20 cellular contexts compared by ENCODE assay signal in genomic region chr5:168341178-168341577, GRCh38.
"Had no signal": no experiment of that assay in that cellular context is flagged by ENCODE, and none has a peak within 500 bp of the region (broad histone marks: within the 10 kb centered on the region; RNA-seq: fewer than 3 reads in every experiment).

No MANE protein-coding gene starts in this region.

- ATAC-seq: activated CD8-positive, alpha-beta T cell treated with anti-CD3 and anti-CD28 coated beads for 36 hours; activated T-helper 17 cell treated with anti-CD3 and anti-CD28 coated beads, Interleukin-2, amount 50 U/mL, for 72 hours; lower lobe of right lung; natural killer cell; pancreas; sciatic nerve had no signal

- H3K4me3 ChIP-seq: lower lobe of right lung, pancreas, smooth muscle cell, thyroid gland had no signal

- H3K27ac ChIP-seq: lower lobe of right lung, pancreas, thyroid gland had no signal

- H3K4me3 Mint-ChIP-seq: activated CD8-positive, alpha-beta T cell treated with anti-CD3 and anti-CD28 coated beads for 36 hours; activated T-helper 17 cell treated with anti-CD3 and anti-CD28 coated beads, Interleukin-2, amount 50 U/mL, for 72 hours; brain; natural killer cell had no signal

- H3K9me3 Mint-ChIP-seq: activated CD8-positive, alpha-beta T cell treated with anti-CD3 and anti-CD28 coated beads for 36 hours; activated T-helper 17 cell treated with anti-CD3 and anti-CD28 coated beads, Interleukin-2, amount 50 U/mL, for 72 hours; natural killer cell had no signal

- H3K4me2 ChIP-seq: smooth muscle cell had no signal

- H3K4me1 Mint-ChIP-seq: natural killer cell had no signal

- H3K36me3 ChIP-seq: lower lobe of right lung, pancreas, thyroid gland had no signal

- H3K27ac Mint-ChIP-seq: activated CD8-positive, alpha-beta T cell treated with anti-CD3 and anti-CD28 coated beads for 36 hours; activated T-helper 17 cell treated with anti-CD3 and anti-CD28 coated beads, Interleukin-2, amount 50 U/mL, for 72 hours; brain; natural killer cell had no signal

- H3K9me3 ChIP-seq: lower lobe of right lung, pancreas, thyroid gland had no signal

- H3K27me3 ChIP-seq: pancreas, thyroid gland had no signal

- DNase-seq: activated CD4-positive, alpha-beta T cell treated with anti-CD3 and anti-CD28 coated beads for 48 hours; activated CD4-positive, CD25-positive, alpha-beta regulatory T cell; activated CD8-positive, alpha-beta T cell treated with anti-CD3 and anti-CD28 coated beads for 36 hours; activated naive CD4-positive, alpha-beta T cell treated with Interleukin-2 at 50 U/mL for 16 hours; activated T-cell treated with anti-CD3 and anti-CD28 coated beads, Interleukin-2, amount 50 U/mL, for 1 hour; cerebellar nuclear complex; cortex of kidney; effector CD4-positive, alpha-beta T cell; foreskin fibroblast; hippocampal formation; lower lobe of right lung; natural killer cell; pancreas; stimulated activated CD4-positive, alpha-beta T cell treated with anti-CD3 and anti-CD28 coated beads, Interleukin-4, amount 100 ng/mL, for 4 hours; stimulated activated naive CD4-positive, alpha-beta T cell; thyroid gland had no signal

- H3K36me3 Mint-ChIP-seq: natural killer cell had no signal
